Comparison of ENCODE assay signal across 1 cellular context in the genomic region with DNA sequence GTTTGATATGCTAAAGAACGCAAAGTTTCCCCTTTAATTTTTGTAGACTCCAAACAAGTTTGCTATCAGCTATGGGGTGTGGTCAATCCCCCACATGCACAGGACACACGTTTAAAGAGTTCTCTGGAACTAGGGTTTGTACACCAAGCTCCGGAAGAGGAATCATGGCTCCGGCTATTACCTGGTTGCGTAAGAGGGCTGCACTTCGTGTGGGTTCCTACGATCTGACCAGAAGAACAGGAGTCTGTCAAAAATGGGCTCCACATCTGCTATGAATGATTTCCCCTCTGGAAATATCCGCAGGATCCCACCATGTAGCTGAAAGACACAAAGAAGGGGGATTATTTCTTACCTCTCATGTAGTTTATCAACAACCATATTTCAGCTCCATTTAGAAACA.
TF ChIP-seq lines count a peak whose summit lies in the region.

No MANE protein-coding gene starts in this region.

TF ChIP-seq in HepG2, 621 proteins besides CTCF, POLR2A, EP300 and RAD21:
- TF ChIP-seq CEBPB (IDR thresholded peaks at IDR 0.05; ENCODE audit: borderline replicate concordance, low read depth, low read length): peak; percentile 90; the same call in 1 of the 2 replicates
- no peak for TF ChIP-seq TBX3 (IDR thresholded peaks at IDR 0.05; ENCODE audit: borderline replicate concordance)
